Comparison of ENCODE assay signal across 25 cellular contexts in the genomic region with DNA sequence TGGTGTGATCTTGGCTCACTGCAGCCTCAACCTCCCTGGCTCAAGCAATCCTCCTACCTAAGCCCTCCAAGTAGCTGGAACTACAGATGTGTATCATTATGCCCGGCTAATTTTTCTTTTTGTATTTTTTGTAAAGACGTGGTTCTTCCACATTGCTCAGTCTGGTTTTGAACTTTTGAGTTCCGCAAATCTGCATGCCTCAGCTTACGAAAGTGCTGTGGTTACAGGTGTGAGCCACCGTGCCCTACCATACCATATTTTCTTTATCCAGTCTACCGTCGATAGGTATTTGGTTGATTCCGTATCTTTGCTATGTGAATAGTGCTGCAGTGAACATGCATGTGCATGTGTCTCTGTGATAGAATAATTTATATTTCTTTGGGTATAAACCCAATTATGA.
"Had no signal": no experiment of that assay in that cellular context is flagged by ENCODE, and none has a peak within 500 bp of the region (broad histone marks: within the 10 kb centered on the region; RNA-seq: fewer than 3 reads in every experiment).

No MANE protein-coding gene starts in this region.

- H3K4me3 Mint-ChIP-seq: activated CD4-positive, alpha-beta T cell treated with anti-CD3 and anti-CD28 coated beads for 36 hours; activated naive CD8-positive, alpha-beta T cell treated with anti-CD3 and anti-CD28 coated beads for 36 hours; activated T-cell treated with anti-CD3 and anti-CD28 coated beads, Interleukin-2, amount 50 U/mL, for 4 hours; endodermal cell; type B pancreatic cell had no signal

- H3K27ac ChIP-seq: coronary artery, esophagus squamous epithelium, gastroesophageal sphincter had no signal

- FAIRE-seq: bronchial epithelial cell, islet of Langerhans, small intestine, TTC549 had no signal

- H3K4me3 ChIP-seq: coronary artery, esophagus squamous epithelium, gastroesophageal sphincter, mucosa of descending colon had no signal

- H3K27me3 ChIP-seq: esophagus squamous epithelium, gastroesophageal sphincter had no signal

- DNase-seq: activated CD4-positive, alpha-beta T cell treated with anti-CD3 and anti-CD28 coated beads for 36 hours; activated CD4-positive, alpha-beta T cell treated with anti-CD3 and anti-CD28 coated beads, Interleukin-2, amount 50 U/mL, for 4 hours; activated CD8-positive, alpha-beta memory T cell treated with anti-CD3 and anti-CD28 coated beads for 24 hours; activated CD8-positive, alpha-beta memory T cell treated with anti-CD3 and anti-CD28 coated beads, Interleukin-2, amount 50 U/mL, for 4 hours; activated naive CD4-positive, alpha-beta T cell; activated naive CD8-positive, alpha-beta T cell treated with anti-CD3 and anti-CD28 coated beads for 36 hours; activated T-cell treated with anti-CD3 and anti-CD28 coated beads, Interleukin-2, amount 50 U/mL, for 4 hours; cerebellar nuclear complex; endodermal cell; esophagus squamous epithelium; left cardiac atrium; mucosa of descending colon; occipital lobe; small intestine; stimulated activated CD4-positive, alpha-beta T cell treated with anti-CD3 and anti-CD28 coated beads, Interleukin-2, amount 100 ng/mL, for 24 hours; stimulated activated naive B cell treated with anti-CD40 and anti-IgM and Interleukin-4, amounts not matched to agents 10 μg/mL and 1 μg/mL and 100 μg/mL, for 72 hours; T-helper 1 cell had no signal

- H3K27ac Mint-ChIP-seq: activated CD4-positive, alpha-beta T cell treated with anti-CD3 and anti-CD28 coated beads for 36 hours; activated naive CD8-positive, alpha-beta T cell treated with anti-CD3 and anti-CD28 coated beads for 36 hours; activated T-helper 2 cell treated with anti-CD3 and anti-CD28 coated beads, Interferon-gamma antibody, Interleukin-2, Interleukin-4, amounts not matched to agents 10 μg/mL and 5 μg/mL and 100 μg/mL, durations not matched to agents 14 hours and 24 hours and 36 hours; endodermal cell; stimulated activated naive B cell treated with anti-CD40 and anti-IgM and Interleukin-4, amounts not matched to agents 10 μg/mL and 1 μg/mL and 100 μg/mL, for 72 hours; type B pancreatic cell had no signal

- H3K27me3 Mint-ChIP-seq: activated CD4-positive, alpha-beta T cell treated with anti-CD3 and anti-CD28 coated beads for 36 hours; activated naive CD8-positive, alpha-beta T cell treated with anti-CD3 and anti-CD28 coated beads for 36 hours; stimulated activated naive B cell treated with anti-CD40 and anti-IgM and Interleukin-4, amounts not matched to agents 10 μg/mL and 1 μg/mL and 100 μg/mL, for 72 hours; type B pancreatic cell had no signal

- ATAC-seq: activated CD4-positive, alpha-beta T cell treated with anti-CD3 and anti-CD28 coated beads for 36 hours; activated T-cell treated with anti-CD3 and anti-CD28 coated beads, Interleukin-2, amount 50 U/mL, for 4 hours; gastroesophageal sphincter; left cardiac atrium; mucosa of descending colon; sciatic nerve had no signal

- H3K9me3 ChIP-seq: gastroesophageal sphincter had no signal

- H3K9me3 Mint-ChIP-seq: activated T-cell treated with anti-CD3 and anti-CD28 coated beads, Interleukin-2, amount 50 U/mL, for 4 hours; endodermal cell had no signal
